Comparison of ENCODE assay signal across 22 cellular contexts in genomic region chr9:113677057-113677456, GRCh38.
DNase-seq lines count a peak whose midpoint lies in the region; ATAC-seq, FAIRE-seq and TF ChIP-seq lines count a peak whose summit lies in the region.
"Had no signal": no experiment of that assay in that cellular context is flagged by ENCODE, and none has a peak within 500 bp of the region (broad histone marks: within the 10 kb centered on the region; RNA-seq: fewer than 3 reads in every experiment).

No MANE protein-coding gene starts in this region.

- peak overlapping the region; percentile 22; the same call in 1 of the 2 replicates for H4K91ac ChIP-seq in IMR-90 (ENCODE audit: insufficient read depth, low read depth, low read length)

- no peak overlapping the region for H3K18ac ChIP-seq in IMR-90 (ENCODE audit: low read depth, low read length)

- no peaks in the 10 kb centered on the region for H3K79me1 ChIP-seq in IMR-90 (ENCODE audit: low read depth in 1 of 2, low read length in 2 of 2)

- dilution Hi-C loops in IMR-90 (cut with HindIII; ENCODE audit: low sequenced_read_pairs, unreplicated experiment): no loop called here

- no peaks in the 10 kb centered on the region for H4K20me1 ChIP-seq in IMR-90 (ENCODE audit: insufficient read depth, low read length)
- H4K20me1 ChIP-seq in HepG2 (ENCODE audit: insufficient read depth, low read length): no peaks in the 10 kb centered on the region

- H3K4me2 ChIP-seq in A549: no peak overlapping the region
- H3K4me2 ChIP-seq in IMR-90 (ENCODE audit: low read depth, low read length): no peak overlapping the region
- no peak overlapping the region for H3K4me2 ChIP-seq in HepG2 (ENCODE audit: low read depth, low read length)

- H3K9ac ChIP-seq in IMR-90 (ENCODE audit: low read depth, low read length): no peak overlapping the region
- H3K9ac ChIP-seq in adipocyte (ENCODE audit: low read length): no peak overlapping the region
- H3K9ac ChIP-seq in HepG2 (ENCODE audit: insufficient read depth, low read depth, low read length): no peak overlapping the region

- 63% methylated on average over 9 of the region's 9 CpGs for WGBS in A549 (ENCODE audit: missing lambda C conversion rate)
- WGBS in IMR-90 (ENCODE audit: extremely low coverage in 2 of 2, insufficient read length in 1 of 2), 2 experiments: 57% methylated on average over 5 of the region's 9 CpGs; no CpG with 5 or more reads in 1 of the 2 experiments
- 28% methylated on average over 8 of the region's 9 CpGs for WGBS in HepG2 (ENCODE audit: low lambda C conversion rate)
- 78% methylated on average over 9 of the region's 9 CpGs for WGBS in right cardiac atrium

- POLR2A ChIA-PET in A549 (lab: Yijun Ruan, JAX) (no interaction called here), IMR-90 (lab: Charles Lee; ENCODE audit: unreplicated experiment) (no interaction called here), HepG2 (lab: Yijun Ruan, JAX) (no interaction called here)

- TF ChIP-seq CTCF in A549 (IDR thresholded peaks at IDR 0.05): no peak
- no peak for TF ChIP-seq CTCF in IMR-90 (conservative IDR thresholded peaks at IDR 0.05; ENCODE audit: low read depth, low read length)
- TF ChIP-seq CTCF in HepG2 (CRISPR knock-in tag; IDR thresholded peaks at IDR 0.05): no peak

- no peaks in the 10 kb centered on the region for H3K79me2 ChIP-seq in HepG2 (ENCODE audit: insufficient read depth, low read length)

- H3K27me3 ChIP-seq in IMR-90 (ENCODE audit: control insufficient read depth, insufficient read depth, low read length) (no peaks in the 10 kb centered on the region), adipocyte (replicated peaks; ENCODE audit: control insufficient read depth, insufficient read depth, low read length) (no peaks in the 10 kb centered on the region), HepG2 (ENCODE audit: control insufficient read depth in 1 of 2, insufficient read depth in 2 of 2, low read length in 2 of 2) (peaks cover 3 to 54% of the 10 kb centered on the region in 2 experiments; a peak in 3 of 5 replicates), right cardiac atrium (ENCODE audit: control insufficient read depth, insufficient read depth) (no peaks in the 10 kb centered on the region)
- H3K27me3 ChIP-seq: foreskin keratinocyte had no signal

- BruUV-seq in IMR-90 (replicated peaks; lab: Mats Ljungman, UMichigan) (no TSS peak), HepG2 (replicated peaks; lab: Mats Ljungman, UMichigan) (no TSS peak)

- H2BK20ac ChIP-seq in IMR-90 (ENCODE audit: low read depth, low read length): peak overlapping the region; percentile 86; the same call in 1 of the 2 replicates

- intact Hi-C loops in IMR-90 (cut with micrococcal nuclease): no loop called here
- intact Hi-C loops in HepG2 (cut with micrococcal nuclease; ENCODE audit: unreplicated experiment): no loop called here
- intact Hi-C loops in right cardiac atrium (cut with DNase I): no loop called here

- DNase-seq in A549 (ENCODE audit: low read depth in 1 of 2, low spot score in 1 of 2): no peak
- no peak for DNase-seq in IMR-90
- DNase-seq in adipocyte (ENCODE audit: low read depth): peak; percentile 25
- no peak for DNase-seq in HepG2 (ENCODE audit: low spot score)
- no peak for DNase-seq in erythroblast (lab: John Stamatoyannopoulos, UW)
- DNase-seq in kidney glomerular epithelial cell (lab: John Stamatoyannopoulos, UW): no peak
- no peak for DNase-seq in pons (ENCODE audit: low spot score)
- DNase-seq in right cardiac atrium: no peak
- DNase-seq: anterior cingulate cortex; CD8-positive, alpha-beta T cell; DMS79; effector memory CD8-positive, alpha-beta T cell; foreskin keratinocyte; GOT3; midbrain; NCI-H1092; NCI-H2107; NCI-H526; retina; stimulated activated CD4-positive, alpha-beta T cell treated with anti-CD3 and anti-CD28 coated beads, Interleukin-15, amount 100 ng/mL, for 24 hours had no signal

- FAIRE-seq in A549 (lab: Jason Lieb, UNC) (no peak), HepG2 (lab: Jason Lieb, UNC) (no peak)

- peak; percentile 41 to 54; a peak in 3 of 6 replicates for ATAC-seq in A549
- no peak for ATAC-seq in IMR-90 (ENCODE audit: low read depth)
- ATAC-seq in HepG2: peak; percentile 64
- no peak for ATAC-seq in right cardiac atrium
- ATAC-seq: activated CD4-positive, CD25-positive, alpha-beta regulatory T cell treated with anti-CD3 and anti-CD28 coated beads, Interleukin-2, amount 50 U/mL, for 24 hours; CD8-positive, alpha-beta T cell; effector memory CD8-positive, alpha-beta T cell; foreskin keratinocyte had no signal

- peak overlapping the region; percentile 88 for H3K4ac ChIP-seq in IMR-90 (ENCODE audit: low read depth, low read length)

- H3K4me3 ChIP-seq in A549 (no peak overlapping the region), IMR-90 (ENCODE audit: insufficient read depth, low read depth, low read length) (no peak overlapping the region), adipocyte (ENCODE audit: low read length) (no peak overlapping the region), HepG2 (replicated peaks in 1 of 3; ENCODE audit: insufficient read depth in 1 of 3, low read depth in 2 of 3, low read length in 3 of 3) (no peak overlapping the region), right cardiac atrium (ENCODE audit: low read length) (no peak overlapping the region)

- H3K23ac ChIP-seq in IMR-90 (ENCODE audit: low read depth, low read length): no peak overlapping the region

- no peaks in the 10 kb centered on the region for H3K4me1 ChIP-seq in A549
- peaks cover 21% of the 10 kb centered on the region for H3K4me1 ChIP-seq in IMR-90 (ENCODE audit: control insufficient read depth, insufficient read depth, low read length)
- peaks cover 42% of the 10 kb centered on the region for H3K4me1 ChIP-seq in adipocyte (ENCODE audit: control insufficient read depth, insufficient read depth, low read length)
- H3K4me1 ChIP-seq in HepG2 (ENCODE audit: insufficient read depth, low read length): peaks cover 5% of the 10 kb centered on the region; the same call in 1 of the 2 replicates
- H3K4me1 ChIP-seq in right cardiac atrium (ENCODE audit: control insufficient read depth, insufficient read depth, low read length): no peaks in the 10 kb centered on the region

- no peak overlapping the region; the same call in 1 of the 2 replicates for H4K5ac ChIP-seq in IMR-90 (ENCODE audit: low read depth, low read length)

- peak overlapping the region in 1 of 2 experiments; percentile 85; a peak in 1 of 4 replicates for H4K8ac ChIP-seq in IMR-90 (ENCODE audit: low read depth in 2 of 2, low read length in 2 of 2)

- peak overlapping the region; percentile 92 for H2AK5ac ChIP-seq in IMR-90 (ENCODE audit: low read depth, low read length)

- H2AFZ ChIP-seq in IMR-90 (replicated peaks; ENCODE audit: low read length, poor library complexity): peak overlapping the region; percentile 84
- H2AFZ ChIP-seq in HepG2 (ENCODE audit: low read length): no peak overlapping the region

- H2BK120ac ChIP-seq in IMR-90 (ENCODE audit: low read depth, low read length): peak overlapping the region; percentile 98; the same call in 1 of the 2 replicates

- H3K56ac ChIP-seq in IMR-90 (ENCODE audit: extremely low read depth, insufficient read depth, low read length): no peak overlapping the region

- no peak for TF ChIP-seq RAD21 in A549 (conservative IDR thresholded peaks at IDR 0.05 in 1 of 2, IDR thresholded peaks at IDR 0.05 in 1 of 2)
- TF ChIP-seq RAD21 in IMR-90 (IDR thresholded peaks at IDR 0.05; ENCODE audit: low read length): no peak
- TF ChIP-seq RAD21 in HepG2 (CRISPR knock-in tag; IDR thresholded peaks at IDR 0.05): no peak

- CTCF ChIA-PET in A549 (lab: Yijun Ruan, JAX): interaction anchor here (0.6 to 5.9 kb wide), 6 partner anchors 9 to 85 kb away, joined by 3 to 29 read pairs (median 4); no protein-coding TSS in a partner anchor
- CTCF ChIA-PET in IMR-90 (lab: Yijun Ruan, JAX): no interaction called here
- CTCF ChIA-PET in HepG2 (lab: Yijun Ruan, JAX; ENCODE audit: low intra/inter-chr PET ratio, low total read pairs): no interaction called here

- TF ChIP-seq EP300 in A549 (IDR thresholded peaks at IDR 0.05) (no peak), HepG2 (IDR thresholded peaks at IDR 0.05; ENCODE audit: low read depth in 2 of 2, low read length in 2 of 2) (no peak), HepG2 (CRISPR knock-in tag; IDR thresholded peaks at IDR 0.05; ENCODE audit: borderline replicate concordance) (no peak)

- H3K9me1 ChIP-seq in IMR-90 (ENCODE audit: insufficient read depth, low read length): peaks cover 21% of the 10 kb centered on the region

- no peak overlapping the region for H3K27ac ChIP-seq in A549
- H3K27ac ChIP-seq in IMR-90 (ENCODE audit: insufficient read depth, low read length): no peak overlapping the region
- H3K27ac ChIP-seq in HepG2 (ENCODE audit: extremely low read length, insufficient read depth, low read length): no peak overlapping the region
- no peak overlapping the region for H3K27ac ChIP-seq in right cardiac atrium (ENCODE audit: low read length)
- H3K27ac ChIP-seq: foreskin keratinocyte, neutrophil had no signal

- H3K9me3 ChIP-seq in A549: no peaks in the 10 kb centered on the region
- no peaks in the 10 kb centered on the region for H3K9me3 ChIP-seq in IMR-90 (ENCODE audit: control insufficient read depth, insufficient read depth, low read length)
- H3K9me3 ChIP-seq in adipocyte (ENCODE audit: control insufficient read depth, low read length): no peaks in the 10 kb centered on the region
- no peaks in the 10 kb centered on the region for H3K9me3 ChIP-seq in HepG2 (ENCODE audit: low read length)
- no peaks in the 10 kb centered on the region for H3K9me3 ChIP-seq in right cardiac atrium (ENCODE audit: control insufficient read depth, low read length)
- H3K9me3 ChIP-seq: neutrophil had no signal

- H2BK15ac ChIP-seq in IMR-90 (ENCODE audit: low read depth, low read length): peak overlapping the region; percentile 81; the same call in 2 of the 3 replicates

- peak overlapping the region; percentile 25 for H2BK5ac ChIP-seq in IMR-90 (ENCODE audit: low read depth, low read length, poor library complexity, severe bottlenecking)

- in situ Hi-C loops in IMR-90 (cut with MboI; ENCODE audit: low sequenced_read_pairs): no loop called here
- in situ Hi-C loops in HepG2 (cut with HindIII; ENCODE audit: extremely low pct_ligation_motif_present, low pct_unique_long_range_greater_than_20kb): no loop called here

- TF ChIP-seq POLR2A in A549 (IDR thresholded peaks at IDR 0.05; ENCODE audit: low read length): no peak
- no peak for TF ChIP-seq POLR2A in IMR-90 (IDR thresholded peaks at IDR 0.05; ENCODE audit: low read depth, low read length)
- no peak for TF ChIP-seq POLR2A in HepG2 (IDR thresholded peaks at IDR 0.05; ENCODE audit: insufficient read depth in 1 of 2, low read depth in 2 of 2, low read length in 2 of 2)
- TF ChIP-seq POLR2A in erythroblast (IDR thresholded peaks at IDR 0.05; ENCODE audit: low read length): no peak

- no peaks in the 10 kb centered on the region for H3K36me3 ChIP-seq in IMR-90 (ENCODE audit: control insufficient read depth, insufficient read depth, low read length)
- no peaks in the 10 kb centered on the region for H3K36me3 ChIP-seq in adipocyte (ENCODE audit: control insufficient read depth, insufficient read depth, low read length, severe bottlenecking)
- no peaks in the 10 kb centered on the region for H3K36me3 ChIP-seq in HepG2 (replicated peaks in 1 of 2; ENCODE audit: control insufficient read depth in 1 of 2, insufficient read depth in 2 of 2, low read length in 2 of 2)
- H3K36me3 ChIP-seq: neutrophil had no signal

- H3K14ac ChIP-seq in IMR-90 (replicated peaks; ENCODE audit: low read depth, low read length): peak overlapping the region; percentile 26; the same call in 1 of the 2 replicates

- H2AK9ac ChIP-seq in IMR-90 (replicated peaks; ENCODE audit: low read depth, low read length, poor library complexity): peak overlapping the region; percentile 94

Comparison
In these comparisons a context has a peak if more than half of its experiments do, and no peak if none do; other contexts are left out.
1. ATAC-seq: peak in A549 (2 of 2) and HepG2 (single experiment); none in IMR-90 (single experiment) and right cardiac atrium (0 of 2).
2. Of the 38 proteins assayed by ChIP-seq in both HepG2 and A549: peak only in HepG2: CEBPB; only in A549: none; in both: none; in neither: 37.